In the genomic region with DNA sequence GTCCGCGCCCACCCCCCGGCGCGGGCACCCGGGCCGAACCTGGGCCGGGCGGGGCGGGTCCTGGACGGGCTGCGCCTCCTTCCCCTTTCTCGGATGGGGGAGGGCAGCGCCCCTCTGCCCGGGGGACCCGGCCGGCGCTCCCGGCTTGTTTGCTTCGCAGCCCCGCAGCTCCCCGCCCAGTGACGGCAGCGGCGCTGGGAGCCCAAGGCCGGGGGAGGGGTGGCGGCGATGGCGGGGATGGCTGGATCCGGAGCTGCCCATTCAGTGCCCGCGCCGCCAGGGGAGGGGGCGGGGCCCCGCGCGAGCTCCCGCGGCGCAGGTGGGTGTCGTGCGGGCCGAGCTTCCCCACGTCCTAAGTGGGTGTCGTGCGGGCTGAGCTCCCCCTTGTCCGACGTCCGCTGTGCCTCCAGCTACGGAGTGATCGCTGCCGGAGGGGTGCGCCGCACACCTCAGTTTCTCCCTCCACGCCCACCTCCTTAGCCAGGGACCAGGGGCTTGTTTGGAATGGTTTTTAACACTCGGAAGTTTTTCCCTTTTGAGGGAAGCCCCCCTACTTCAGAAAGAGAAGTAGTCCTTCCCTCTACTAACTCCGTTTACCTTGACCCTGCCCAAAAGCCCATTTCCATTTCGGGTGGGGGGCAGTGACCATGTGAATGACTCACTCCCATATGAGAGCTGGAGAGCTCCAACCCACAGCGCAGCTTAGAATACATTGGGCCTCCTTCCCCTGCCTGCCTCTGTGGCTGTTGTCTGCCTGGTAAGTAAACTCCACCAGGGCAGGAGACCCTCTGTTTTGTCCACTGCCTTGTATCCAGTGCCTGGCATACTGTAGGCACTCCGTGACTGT, we compare ENCODE assay signal across 1 cellular context.
TF ChIP-seq lines count a peak whose summit lies in the region.

No MANE protein-coding gene starts in this region.

TF ChIP-seq in HepG2, 621 proteins besides CTCF, POLR2A, EP300 and RAD21 (continued from another document):
- TF ChIP-seq EHMT2 (IDR thresholded peaks at IDR 0.05; ENCODE audit: borderline replicate concordance, low read depth, low read length) (no peak), POGZ (CRISPR knock-in tag; IDR thresholded peaks at IDR 0.05) (peak; percentile 14; the same call in 1 of the 2 replicates), FOSL2 (CRISPR knock-in tag; IDR thresholded peaks at IDR 0.05) (peak; percentile 67), ZNF792 (CRISPR knock-in tag; IDR thresholded peaks at IDR 0.05) (no peak), GABPB1 (CRISPR knock-in tag; IDR thresholded peaks at IDR 0.05) (peak; percentile 50), THYN1 (CRISPR knock-in tag; IDR thresholded peaks at IDR 0.05; ENCODE audit: borderline replicate concordance, low read depth) (no peak), SALL2 (CRISPR knock-in tag; IDR thresholded peaks at IDR 0.05) (no peak), ZFX (CRISPR knock-in tag; IDR thresholded peaks at IDR 0.05; ENCODE audit: low read depth) (no peak; the same call in none of the 2 replicates)
- TF ChIP-seq, protein P1, sequence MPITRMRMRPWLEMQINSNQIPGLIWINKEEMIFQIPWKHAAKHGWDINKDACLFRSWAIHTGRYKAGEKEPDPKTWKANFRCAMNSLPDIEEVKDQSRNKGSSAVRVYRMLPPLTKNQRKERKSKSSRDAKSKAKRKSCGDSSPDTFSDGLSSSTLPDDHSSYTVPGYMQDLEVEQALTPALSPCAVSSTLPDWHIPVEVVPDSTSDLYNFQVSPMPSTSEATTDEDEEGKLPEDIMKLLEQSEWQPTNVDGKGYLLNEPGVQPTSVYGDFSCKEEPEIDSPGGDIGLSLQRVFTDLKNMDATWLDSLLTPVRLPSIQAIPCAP (CRISPR knock-in tag; IDR thresholded peaks at IDR 0.05; ENCODE audit: low read depth): no peak
- TF ChIP-seq, protein P2, sequence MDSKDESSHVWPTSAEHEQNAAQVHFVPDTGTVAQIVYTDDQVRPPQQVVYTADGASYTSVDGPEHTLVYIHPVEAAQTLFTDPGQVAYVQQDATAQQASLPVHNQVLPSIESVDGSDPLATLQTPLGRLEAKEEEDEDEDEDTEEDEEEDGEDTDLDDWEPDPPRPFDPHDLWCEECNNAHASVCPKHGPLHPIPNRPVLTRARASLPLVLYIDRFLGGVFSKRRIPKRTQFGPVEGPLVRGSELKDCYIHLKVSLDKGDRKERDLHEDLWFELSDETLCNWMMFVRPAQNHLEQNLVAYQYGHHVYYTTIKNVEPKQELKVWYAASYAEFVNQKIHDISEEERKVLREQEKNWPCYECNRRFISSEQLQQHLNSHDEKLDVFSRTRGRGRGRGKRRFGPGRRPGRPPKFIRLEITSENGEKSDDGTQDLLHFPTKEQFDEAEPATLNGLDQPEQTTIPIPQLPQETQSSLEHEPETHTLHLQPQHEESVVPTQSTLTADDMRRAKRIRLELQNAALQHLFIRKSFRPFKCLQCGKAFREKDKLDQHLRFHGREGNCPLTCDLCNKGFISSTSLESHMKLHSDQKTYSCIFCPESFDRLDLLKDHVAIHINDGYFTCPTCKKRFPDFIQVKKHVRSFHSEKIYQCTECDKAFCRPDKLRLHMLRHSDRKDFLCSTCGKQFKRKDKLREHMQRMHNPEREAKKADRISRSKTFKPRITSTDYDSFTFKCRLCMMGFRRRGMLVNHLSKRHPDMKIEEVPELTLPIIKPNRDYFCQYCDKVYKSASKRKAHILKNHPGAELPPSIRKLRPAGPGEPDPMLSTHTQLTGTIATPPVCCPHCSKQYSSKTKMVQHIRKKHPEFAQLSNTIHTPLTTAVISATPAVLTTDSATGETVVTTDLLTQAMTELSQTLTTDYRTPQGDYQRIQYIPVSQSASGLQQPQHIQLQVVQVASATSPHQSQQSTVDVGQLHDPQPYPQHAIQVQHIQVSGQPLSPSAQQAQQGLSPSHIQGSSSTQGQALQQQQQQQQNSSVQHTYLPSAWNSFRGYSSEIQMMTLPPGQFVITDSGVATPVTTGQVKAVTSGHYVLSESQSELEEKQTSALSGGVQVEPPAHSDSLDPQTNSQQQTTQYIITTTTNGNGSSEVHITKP (CRISPR knock-in tag; IDR thresholded peaks at IDR 0.05; ENCODE audit: low read depth): 0 out of 2 replicates have a peak, but pooled peaks have one; percentile 64
- TF ChIP-seq, protein P3, sequence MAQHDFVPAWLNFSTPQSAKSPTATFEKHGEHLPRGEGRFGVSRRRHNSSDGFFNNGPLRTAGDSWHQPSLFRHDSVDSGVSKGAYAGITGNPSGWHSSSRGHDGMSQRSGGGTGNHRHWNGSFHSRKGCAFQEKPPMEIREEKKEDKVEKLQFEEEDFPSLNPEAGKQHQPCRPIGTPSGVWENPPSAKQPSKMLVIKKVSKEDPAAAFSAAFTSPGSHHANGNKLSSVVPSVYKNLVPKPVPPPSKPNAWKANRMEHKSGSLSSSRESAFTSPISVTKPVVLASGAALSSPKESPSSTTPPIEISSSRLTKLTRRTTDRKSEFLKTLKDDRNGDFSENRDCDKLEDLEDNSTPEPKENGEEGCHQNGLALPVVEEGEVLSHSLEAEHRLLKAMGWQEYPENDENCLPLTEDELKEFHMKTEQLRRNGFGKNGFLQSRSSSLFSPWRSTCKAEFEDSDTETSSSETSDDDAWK (CRISPR knock-in tag; IDR thresholded peaks at IDR 0.05): no peak
